Comparison of ENCODE assay signal across 10 cellular contexts in genomic region chr12:65300679-65301349, GRCh38. TPM values are rescaled to one million over a fixed set of nuclear protein-coding genes. Genes with fewer than 3 reads are reported as not detected.
DNase-seq lines count a peak whose midpoint lies in the region; TF ChIP-seq lines count a peak whose summit lies in the region.
"Had no signal": no experiment of that assay in that cellular context is flagged by ENCODE, and none has a peak within 500 bp of the region (broad histone marks: within the 10 kb centered on the region; RNA-seq: fewer than 3 reads in every experiment).

No MANE protein-coding gene starts in this region.

- intact Hi-C loops in vagina (cut with DNase I), result no loop called here

- peaks cover 94% of the 10 kb centered on the region for H3K79me2 ChIP-seq in osteoblast (ENCODE audit: insufficient read depth, low read length)

- no peaks in the 10 kb centered on the region for H3K36me3 ChIP-seq in osteoblast (ENCODE audit: insufficient read depth, low read length)
- no peaks in the 10 kb centered on the region for H3K36me3 ChIP-seq in vagina

- peak; percentile 11 for DNase-seq in GM12865 (ENCODE audit: low read depth)
- DNase-seq in NCI-H82 (lab: John Stamatoyannopoulos, UW), result peak; percentile 66
- peak; percentile 17 to 18 for DNase-seq in erythroblast (lab: John Stamatoyannopoulos, UW)
- no peak for DNase-seq in osteoblast (ENCODE audit: insufficient read length, low spot score, missing footprints)
- no peak for DNase-seq in kidney glomerular epithelial cell (lab: John Stamatoyannopoulos, UW)
- DNase-seq in germinal center (ENCODE audit: low spot score), result no peak
- no peak for DNase-seq in vagina (ENCODE audit: extremely low spot score in 2 of 2)
- no peak for DNase-seq in activated CD4-positive, alpha-beta T cell treated with anti-CD3 and anti-CD28 coated beads for 4 hours
- DNase-seq: activated B cell treated with CpG ODN at 0.5 μM for 24 hours; effector memory CD8-positive, alpha-beta T cell had no signal

- H4K20me1 ChIP-seq in osteoblast (ENCODE audit: insufficient read depth, low read length), result peaks cover 12% of the 10 kb centered on the region

- no peak overlapping the region for H2AFZ ChIP-seq in osteoblast (ENCODE audit: low read length)

- H3K27me3 ChIP-seq in osteoblast (ENCODE audit: insufficient read depth, low read length) (no peaks in the 10 kb centered on the region), vagina (no peaks in the 10 kb centered on the region)

- H3K4me3 ChIP-seq in GM12865 (ENCODE audit: low read depth, low read length), result no peak overlapping the region
- no peak overlapping the region for H3K4me3 ChIP-seq in osteoblast (ENCODE audit: insufficient read depth, low read length)
- H3K4me3 ChIP-seq in vagina, result no peak overlapping the region

- H3K27ac ChIP-seq in osteoblast (ENCODE audit: low read depth, low read length), result no peak overlapping the region
- H3K27ac ChIP-seq in vagina, result no peak overlapping the region

- H3K4me1 ChIP-seq in osteoblast (ENCODE audit: insufficient read depth, low read length), result peaks cover 14% of the 10 kb centered on the region
- peaks cover 6% of the 10 kb centered on the region for H3K4me1 ChIP-seq in vagina

- TF ChIP-seq CTCF in GM12865 (IDR thresholded peaks at IDR 0.05; ENCODE audit: insufficient read depth, low read depth, low read length, missing control alignments) (no peak), osteoblast (IDR thresholded peaks at IDR 0.05; ENCODE audit: extremely low read depth, low read depth, low read length) (peak; percentile 56), vagina (IDR thresholded peaks at IDR 0.05) (no peak)

- no peak overlapping the region for H3K4me2 ChIP-seq in osteoblast (ENCODE audit: insufficient read depth, low read length)

- TF ChIP-seq POLR2A in erythroblast (IDR thresholded peaks at IDR 0.05; ENCODE audit: low read length), result no peak
- no peak for TF ChIP-seq POLR2A in vagina (IDR thresholded peaks at IDR 0.05)

- no peaks in the 10 kb centered on the region for H3K9me3 ChIP-seq in osteoblast (ENCODE audit: low read depth, low read length)
- H3K9me3 ChIP-seq in vagina, result no peaks in the 10 kb centered on the region

RNA-seq across cellular contexts. Expression of gene MSRB3, which starts 22.3 kb away (rescaled TPM):
- total RNA-seq in osteoblast, result 72.4 and 81.0 TPM in 2 replicates
- total RNA-seq in vagina, result 52.5 TPM
- total RNA-seq: activated B cell treated with CpG ODN at 0.5 μM for 24 hours had no signal

Comparison
In these comparisons a context has a peak if more than half of its experiments do, and no peak if none do; other contexts are left out.
1. DNase-seq: peak in GM12865 (single experiment), NCI-H82 (single experiment) and erythroblast (2 of 2); none in osteoblast (single experiment), kidney glomerular epithelial cell (single experiment), germinal center (single experiment), vagina (0 of 2) and activated CD4-positive, alpha-beta T cell treated with anti-CD3 and anti-CD28 coated beads for 4 hours (0 of 2).